Comparison of ENCODE assay signal across 21 cellular contexts in the genomic region with DNA sequence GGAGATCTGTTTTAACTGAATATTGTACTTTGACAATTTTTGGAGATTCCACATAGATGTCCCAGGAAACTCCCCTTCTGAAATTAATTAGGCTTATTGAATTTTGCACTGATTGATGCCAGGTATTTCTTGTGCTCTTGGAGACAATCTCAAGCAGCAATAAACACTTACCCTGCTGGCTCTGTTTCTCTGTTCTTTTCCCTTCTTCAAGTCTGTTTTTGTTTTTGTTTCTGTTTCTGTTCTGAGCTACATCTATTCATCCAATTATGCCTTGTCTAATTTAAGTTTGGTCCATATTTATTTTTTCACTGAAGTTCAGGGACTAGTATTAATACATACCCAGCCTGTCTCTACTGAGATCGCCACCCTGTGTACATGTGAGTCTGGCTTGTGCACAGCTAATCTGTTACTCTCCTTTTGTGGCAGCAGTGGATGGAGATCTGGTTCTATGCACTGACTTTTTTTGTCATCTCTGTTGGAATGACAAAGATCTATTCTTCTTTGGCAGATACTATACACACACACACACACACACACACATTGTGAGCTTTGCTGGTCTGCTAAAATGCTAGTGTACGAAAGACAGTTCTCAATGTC. TPM values are rescaled to one million over a fixed set of nuclear protein-coding genes. Genes with fewer than 3 reads are reported as not detected.
A peak's percentile ranks its signal among the peaks of the same experiment; 100 is the strongest.
DNase-seq lines count a peak whose midpoint lies in the region; ATAC-seq, FAIRE-seq and TF ChIP-seq lines count a peak whose summit lies in the region.
"Had no signal": no experiment of that assay in that cellular context is flagged by ENCODE, and none has a peak within 500 bp of the region (broad histone marks: within the 10 kb centered on the region; RNA-seq: fewer than 3 reads in every experiment).

No MANE protein-coding gene starts in this region.

- peaks cover 9% of the 10 kb centered on the region for H3K36me3 Mint-ChIP-seq in activated CD8-positive, alpha-beta memory T cell treated with anti-CD3 and anti-CD28 coated beads, Interleukin-2, amount 10 ng/mL, durations not matched to agents 7 days and 5 days
- H3K36me3 Mint-ChIP-seq in astrocyte (ENCODE audit: low read depth, unreplicated experiment) = peaks cover 5% of the 10 kb centered on the region
- H3K36me3 Mint-ChIP-seq: natural killer cell had no signal

- H3K4me1 ChIP-seq in astrocyte (ENCODE audit: insufficient read depth, low read length) (no peaks in the 10 kb centered on the region), suprapubic skin (peaks cover 8% of the 10 kb centered on the region), colonic mucosa (no peaks in the 10 kb centered on the region)
- H3K4me1 ChIP-seq: A549, testis had no signal

- H3K4me3 Mint-ChIP-seq in activated CD8-positive, alpha-beta memory T cell treated with anti-CD3 and anti-CD28 coated beads, Interleukin-2, amount 10 ng/mL, durations not matched to agents 7 days and 5 days = peak overlapping the region; percentile 48
- no peak overlapping the region for H3K4me3 Mint-ChIP-seq in astrocyte (ENCODE audit: unreplicated experiment)
- H3K4me3 Mint-ChIP-seq: activated T-cell treated with anti-CD3 and anti-CD28 coated beads, Interleukin-2, amount 50 U/mL, for 24 hours; natural killer cell; T-cell had no signal

- no peak for DNase-seq in activated CD8-positive, alpha-beta memory T cell treated with anti-CD3 and anti-CD28 coated beads, Interleukin-2, amount 10 ng/mL, durations not matched to agents 7 days and 5 days
- DNase-seq in activated CD8-positive, alpha-beta memory T cell treated with anti-CD3 and anti-CD28 coated beads for 24 hours = no peak
- DNase-seq in astrocyte (ENCODE audit: low read depth) = no peak
- no peak for DNase-seq in suprapubic skin (ENCODE audit: low spot score in 2 of 2)
- no peak for DNase-seq in COR-L47 (lab: John Stamatoyannopoulos, UW)
- DNase-seq in colonic mucosa = no peak
- no peak for DNase-seq in HuH-7.5 (ENCODE audit: low spot score)
- DNase-seq: activated T-cell treated with anti-CD3 and anti-CD28 coated beads, Interleukin-2, amount 50 U/mL, for 24 hours; CD4-positive, alpha-beta memory T cell; effector CD8-positive, alpha-beta T cell; foreskin fibroblast; H7; natural killer cell; NCI-H187; NCI-H69; T-cell; testis had no signal

- peaks cover 3% of the 10 kb centered on the region for H3K27me3 Mint-ChIP-seq in activated CD8-positive, alpha-beta memory T cell treated with anti-CD3 and anti-CD28 coated beads, Interleukin-2, amount 10 ng/mL, durations not matched to agents 7 days and 5 days
- no peaks in the 10 kb centered on the region for H3K27me3 Mint-ChIP-seq in astrocyte (ENCODE audit: low read depth, unreplicated experiment)
- H3K27me3 Mint-ChIP-seq: activated T-cell treated with anti-CD3 and anti-CD28 coated beads, Interleukin-2, amount 50 U/mL, for 24 hours had no signal

- no peak for TF ChIP-seq EP300 in suprapubic skin (IDR thresholded peaks at IDR 0.05)

- peaks cover 11% of the 10 kb centered on the region for H3K4me1 Mint-ChIP-seq in activated CD8-positive, alpha-beta memory T cell treated with anti-CD3 and anti-CD28 coated beads, Interleukin-2, amount 10 ng/mL, durations not matched to agents 7 days and 5 days
- H3K4me1 Mint-ChIP-seq in astrocyte (ENCODE audit: low read depth, unreplicated experiment) = no peaks in the 10 kb centered on the region

- no peaks in the 10 kb centered on the region for H4K20me1 ChIP-seq in astrocyte (ENCODE audit: insufficient read depth, low read length)

- no peak for FAIRE-seq in astrocyte (lab: Jason Lieb, UNC)
- FAIRE-seq: A549, RCC 7860 had no signal

- TF ChIP-seq CTCF in astrocyte (IDR thresholded peaks at IDR 0.05; ENCODE audit: insufficient read depth, low read depth, low read length) (no peak), suprapubic skin (IDR thresholded peaks at IDR 0.05) (no peak), colonic mucosa (IDR thresholded peaks at IDR 0.05) (no peak)

- no peak overlapping the region for H3K4me2 ChIP-seq in astrocyte (ENCODE audit: low read length)
- H3K4me2 ChIP-seq: A549 had no signal

- no peaks in the 10 kb centered on the region for H3K79me2 ChIP-seq in astrocyte (ENCODE audit: insufficient read depth, low read length)

- H3K27ac ChIP-seq in astrocyte (ENCODE audit: low read depth, low read length) (no peak overlapping the region), suprapubic skin (peak overlapping the region; percentile 17), colonic mucosa (no peak overlapping the region)
- H3K27ac ChIP-seq: A549, testis had no signal

- H3K9ac ChIP-seq in astrocyte (ENCODE audit: low read length) = no peak overlapping the region
- no peak overlapping the region for H3K9ac ChIP-seq in colonic mucosa (ENCODE audit: low read depth in 2 of 2, low read length in 2 of 2)

- no peaks in the 10 kb centered on the region for H3K36me3 ChIP-seq in astrocyte (ENCODE audit: insufficient read depth, low read length)
- no peaks in the 10 kb centered on the region for H3K36me3 ChIP-seq in suprapubic skin
- no peaks in the 10 kb centered on the region for H3K36me3 ChIP-seq in colonic mucosa

- CTCF ChIA-PET in activated CD8-positive, alpha-beta memory T cell treated with anti-CD3 and anti-CD28 coated beads, Interleukin-2, amount 10 ng/mL, durations not matched to agents 7 days and 5 days (lab: Charles Lee) = interaction anchor here (0.9 to 2.1 kb wide), 3 partner anchors 9 to 193 kb away, joined by 3 to 6 read pairs (median 5); no protein-coding TSS in a partner anchor

- H3K9me3 Mint-ChIP-seq in activated CD8-positive, alpha-beta memory T cell treated with anti-CD3 and anti-CD28 coated beads, Interleukin-2, amount 10 ng/mL, durations not matched to agents 7 days and 5 days (ENCODE audit: low read depth) = peaks cover 15% of the 10 kb centered on the region
- peaks cover 9% of the 10 kb centered on the region for H3K9me3 Mint-ChIP-seq in astrocyte (ENCODE audit: unreplicated experiment)
- H3K9me3 Mint-ChIP-seq: natural killer cell had no signal

- H3K9me3 ChIP-seq in astrocyte (ENCODE audit: insufficient read depth, low read depth, low read length) = peaks cover 3% of the 10 kb centered on the region
- no peaks in the 10 kb centered on the region for H3K9me3 ChIP-seq in suprapubic skin
- no peaks in the 10 kb centered on the region for H3K9me3 ChIP-seq in colonic mucosa
- H3K9me3 ChIP-seq: testis had no signal

- WGBS in suprapubic skin = 46% methylated on average over 2 of the region's 2 CpGs

- no peaks in the 10 kb centered on the region for H3K27me3 ChIP-seq in astrocyte (ENCODE audit: insufficient read depth, low read length)
- H3K27me3 ChIP-seq in suprapubic skin = no peaks in the 10 kb centered on the region
- H3K27me3 ChIP-seq in colonic mucosa = no peaks in the 10 kb centered on the region
- H3K27me3 ChIP-seq: testis had no signal

- no peak for TF ChIP-seq POLR2A in suprapubic skin (IDR thresholded peaks at IDR 0.05)

- no peak overlapping the region for H3K4me3 ChIP-seq in astrocyte (ENCODE audit: insufficient read depth, low read depth, low read length)
- no peak overlapping the region for H3K4me3 ChIP-seq in suprapubic skin
- H3K4me3 ChIP-seq in colonic mucosa = no peak overlapping the region
- H3K4me3 ChIP-seq: A549, testis had no signal

- H2AFZ ChIP-seq in astrocyte (ENCODE audit: low read depth, low read length) = no peak overlapping the region

- peak overlapping the region; percentile 3 for H3K27ac Mint-ChIP-seq in activated CD8-positive, alpha-beta memory T cell treated with anti-CD3 and anti-CD28 coated beads, Interleukin-2, amount 10 ng/mL, durations not matched to agents 7 days and 5 days
- H3K27ac Mint-ChIP-seq in astrocyte (ENCODE audit: unreplicated experiment) = peak overlapping the region; percentile 13
- H3K27ac Mint-ChIP-seq: activated T-cell treated with anti-CD3 and anti-CD28 coated beads, Interleukin-2, amount 50 U/mL, for 24 hours; natural killer cell had no signal

- no peak for ATAC-seq in activated CD8-positive, alpha-beta memory T cell treated with anti-CD3 and anti-CD28 coated beads, Interleukin-2, amount 10 ng/mL, durations not matched to agents 7 days and 5 days
- peak; percentile 44 for ATAC-seq in HG03025 (IDR thresholded peaks at IDR 0.05; ENCODE audit: low FRiP score, unreplicated experiment)
- ATAC-seq: A549, T-cell had no signal

- intact Hi-C loops in colonic mucosa (cut with DNase I) = no loop called here

RNA-seq across cellular contexts. Expression of a gene that starts 51.9 kb away (rescaled TPM):
- not detected for total RNA-seq in activated CD8-positive, alpha-beta memory T cell treated with anti-CD3 and anti-CD28 coated beads, Interleukin-2, amount 10 ng/mL, durations not matched to agents 7 days and 5 days
- total RNA-seq in astrocyte (not detected in 2 replicates), suprapubic skin (under 1 TPM in 2 of 4 donors, not detected in 2; 0.26 to 0.56 TPM), colonic mucosa (under 1 TPM in 1 of 2 donors, not detected in 1; 0.21 TPM)
- total RNA-seq: CD4-positive, alpha-beta memory T cell; H7; natural killer cell; renal cortical epithelial cell; T-cell; testis had no signal
